Comparison of ENCODE assay signal across 31 cellular contexts in genomic region chr6:31092238-31092637, GRCh38. TPM values are rescaled to one million over a fixed set of nuclear protein-coding genes. Genes with fewer than 3 reads are reported as not detected.
"Had no signal": no experiment of that assay in that cellular context is flagged by ENCODE, and none has a peak within 500 bp of the region (broad histone marks: within the 10 kb centered on the region; RNA-seq: fewer than 3 reads in every experiment).

No MANE protein-coding gene starts in this region.

- ATAC-seq: foreskin keratinocyte; gastroesophageal sphincter; heart left ventricle; left lobe of liver; natural killer cell; psoas muscle; right cardiac atrium; stimulated activated memory B cell treated with anti-CD40 and anti-IgM and Interleukin-4, amounts not matched to agents 10 μg/mL and 1 μg/mL and 100 μg/mL, for 72 hours; stimulated activated naive CD8-positive, alpha-beta T cell treated with anti-CD3 and anti-CD28 coated beads, Interleukin-15, Interleukin-2, amounts not matched to agents 100 U/mL and 50 U/mL, for 24 hours had no signal

- H3K9me3 Mint-ChIP-seq: memory B cell; natural killer cell; stimulated activated memory B cell treated with anti-CD40 and anti-IgM and Interleukin-4, amounts not matched to agents 10 μg/mL and 1 μg/mL and 100 μg/mL, for 72 hours had no signal

- H3K36me3 Mint-ChIP-seq: memory B cell; natural killer cell; stimulated activated memory B cell treated with anti-CD40 and anti-IgM and Interleukin-4, amounts not matched to agents 10 μg/mL and 1 μg/mL and 100 μg/mL, for 72 hours had no signal

- H3K9me3 ChIP-seq: esophagus muscularis mucosa, gastroesophageal sphincter, heart left ventricle, ovary, psoas muscle, spleen, testis, tibial nerve, upper lobe of left lung had no signal

- DNase-seq: dermis blood vessel endothelial cell; effector memory CD4-positive, alpha-beta T cell; foreskin keratinocyte; heart left ventricle; kidney; natural killer cell; occipital lobe; ovary; posterior cingulate gyrus; psoas muscle; right cardiac atrium; spleen; stimulated activated CD4-positive, alpha-beta T cell treated with anti-CD3 and anti-CD28 coated beads, Interleukin-4, amount 100 ng/mL, for 4 hours; stimulated activated naive CD8-positive, alpha-beta T cell treated with anti-CD3 and anti-CD28 coated beads, Interleukin-15, Interleukin-2, amounts not matched to agents 100 U/mL and 50 U/mL, for 24 hours; substantia nigra; testis; upper lobe of left lung had no signal

- H3K27ac Mint-ChIP-seq: memory B cell; natural killer cell; stimulated activated memory B cell treated with anti-CD40 and anti-IgM and Interleukin-4, amounts not matched to agents 10 μg/mL and 1 μg/mL and 100 μg/mL, for 72 hours had no signal

- H3K4me3 Mint-ChIP-seq: memory B cell; natural killer cell; stimulated activated memory B cell treated with anti-CD40 and anti-IgM and Interleukin-4, amounts not matched to agents 10 μg/mL and 1 μg/mL and 100 μg/mL, for 72 hours had no signal

RNA-seq across cellular contexts. Expression of gene C6orf15, which starts 20.1 kb away (rescaled TPM):
- total RNA-seq: dermis blood vessel endothelial cell, endothelial cell of umbilical vein, esophagus muscularis mucosa, fibroblast of lung, gastroesophageal sphincter, heart left ventricle, hepatocyte, kidney, left lobe of liver, liver, lung, mononuclear cell, natural killer cell, occipital lobe, ovary, psoas muscle, renal cortical epithelial cell, right cardiac atrium, spleen, testis, tibial nerve, upper lobe of left lung had no signal

RNA-seq across cellular contexts. Expression of gene PSORS1C1, which starts 22.4 kb away (rescaled TPM):
- total RNA-seq: left lobe of liver, mononuclear cell, natural killer cell, occipital lobe had no signal

RNA-seq across cellular contexts. Expression of gene CDSN, which starts 28.0 kb away (rescaled TPM):
- total RNA-seq: dermis blood vessel endothelial cell, endothelial cell of umbilical vein, epithelial cell of proximal tubule, esophagus muscularis mucosa, fibroblast of lung, gastroesophageal sphincter, hepatocyte, left lobe of liver, liver, mononuclear cell, natural killer cell, occipital lobe, psoas muscle, spleen, tibial nerve, upper lobe of left lung had no signal

RNA-seq across cellular contexts. Expression of gene PSORS1C2, which starts 46.6 kb away (rescaled TPM):
- total RNA-seq: dermis blood vessel endothelial cell, endothelial cell of umbilical vein, epithelial cell of proximal tubule, esophagus muscularis mucosa, fibroblast of lung, foreskin keratinocyte, gastroesophageal sphincter, heart left ventricle, hepatocyte, kidney, left lobe of liver, liver, lung, mononuclear cell, natural killer cell, occipital lobe, ovary, psoas muscle, renal cortical epithelial cell, right cardiac atrium, spleen, testis, tibial nerve, upper lobe of left lung had no signal
